8 cellular contexts compared by ENCODE assay signal in genomic region chr1:225425211-225425786, GRCh38. TPM values are rescaled to one million over a fixed set of nuclear protein-coding genes. Genes with fewer than 3 reads are reported as not detected.
A peak's percentile ranks its signal among the peaks of the same experiment; 100 is the strongest.
DNase-seq lines count a peak whose midpoint lies in the region; ATAC-seq lines count a peak whose summit lies in the region.

No MANE protein-coding gene starts in this region.

- DNase-seq in CD4-positive, CD25-positive, alpha-beta regulatory T cell: peak in 1 of 3 donors; percentile 23
- DNase-seq in KBM-7 (peak; percentile 71), COLO829 (ENCODE audit: low spot score) (no peak), NCI-H187 (lab: John Stamatoyannopoulos, UW) (no peak)
- DNase-seq in activated CD4-positive, CD25-positive, alpha-beta regulatory T cell (lab: John Stamatoyannopoulos, UW): no peak

- no peaks in the 10 kb centered on the region for H3K27me3 ChIP-seq in CD4-positive, CD25-positive, alpha-beta regulatory T cell (ENCODE audit: control insufficient read depth, insufficient read depth, low read length)
- no peaks in the 10 kb centered on the region for H3K27me3 ChIP-seq in mononuclear cell (ENCODE audit: insufficient read depth, low read length)

- peaks cover 52% of the 10 kb centered on the region for H3K4me1 ChIP-seq in CD4-positive, CD25-positive, alpha-beta regulatory T cell (ENCODE audit: control insufficient read depth, insufficient read depth, low read length, poor library complexity, severe bottlenecking)
- peaks cover 62% of the 10 kb centered on the region for H3K4me1 ChIP-seq in mononuclear cell (ENCODE audit: insufficient read depth, low read length)

- peaks cover 24% of the 10 kb centered on the region for H3K36me3 ChIP-seq in CD4-positive, CD25-positive, alpha-beta regulatory T cell (ENCODE audit: control insufficient read depth, insufficient read depth, low read length)

- H3K27ac ChIP-seq in CD4-positive, CD25-positive, alpha-beta regulatory T cell (ENCODE audit: insufficient read depth, low read length, poor library complexity, severe bottlenecking): no peak overlapping the region

- peak overlapping the region; percentile 82 to 92 (median 90) for H3K27ac Mint-ChIP-seq in CD4-positive, CD25-positive, alpha-beta regulatory T cell
- peak overlapping the region; percentile 27 for H3K27ac Mint-ChIP-seq in activated T-helper 17 cell treated with anti-CD3 and anti-CD28 coated beads, Interleukin-2, amount 50 U/mL, for 72 hours

- H3K4me3 ChIP-seq in CD4-positive, CD25-positive, alpha-beta regulatory T cell (ENCODE audit: low read depth, low read length): peak overlapping the region; percentile 93
- peak overlapping the region; percentile 26 for H3K4me3 ChIP-seq in mononuclear cell (ENCODE audit: low read length)

- H3K4me3 Mint-ChIP-seq in CD4-positive, CD25-positive, alpha-beta regulatory T cell: peak overlapping the region; percentile 92 to 98 (median 96)
- H3K4me3 Mint-ChIP-seq in activated T-helper 17 cell treated with anti-CD3 and anti-CD28 coated beads, Interleukin-2, amount 50 U/mL, for 72 hours: peak overlapping the region; percentile 88

- ATAC-seq in CD4-positive, CD25-positive, alpha-beta regulatory T cell (ENCODE audit: low read depth in 2 of 2): no peak
- no peak for ATAC-seq in activated T-helper 17 cell treated with anti-CD3 and anti-CD28 coated beads, Interleukin-2, amount 50 U/mL, for 72 hours (replicated peaks)
- ATAC-seq in esophagus mucosa: no peak

- no peaks in the 10 kb centered on the region for H3K9me3 Mint-ChIP-seq in CD4-positive, CD25-positive, alpha-beta regulatory T cell
- no peaks in the 10 kb centered on the region for H3K9me3 Mint-ChIP-seq in activated T-helper 17 cell treated with anti-CD3 and anti-CD28 coated beads, Interleukin-2, amount 50 U/mL, for 72 hours

- peaks cover 18% of the 10 kb centered on the region for H3K36me3 Mint-ChIP-seq in CD4-positive, CD25-positive, alpha-beta regulatory T cell
- H3K36me3 Mint-ChIP-seq in activated T-helper 17 cell treated with anti-CD3 and anti-CD28 coated beads, Interleukin-2, amount 50 U/mL, for 72 hours (ENCODE audit: low read depth): peaks cover 45% of the 10 kb centered on the region

- H3K4me1 Mint-ChIP-seq in CD4-positive, CD25-positive, alpha-beta regulatory T cell: peaks cover 50 to 69% (median 63%) of the 10 kb centered on the region in 4 donors
- H3K4me1 Mint-ChIP-seq in activated T-helper 17 cell treated with anti-CD3 and anti-CD28 coated beads, Interleukin-2, amount 50 U/mL, for 72 hours: peaks cover 38% of the 10 kb centered on the region

- peaks cover 8% of the 10 kb centered on the region for H3K27me3 Mint-ChIP-seq in CD4-positive, CD25-positive, alpha-beta regulatory T cell
- no peaks in the 10 kb centered on the region for H3K27me3 Mint-ChIP-seq in activated T-helper 17 cell treated with anti-CD3 and anti-CD28 coated beads, Interleukin-2, amount 50 U/mL, for 72 hours

- no peaks in the 10 kb centered on the region for H3K9me3 ChIP-seq in CD4-positive, CD25-positive, alpha-beta regulatory T cell (ENCODE audit: control insufficient read depth in 2 of 2, low read length in 2 of 2)
- no peaks in the 10 kb centered on the region for H3K9me3 ChIP-seq in mononuclear cell (ENCODE audit: low read depth, low read length)

- in situ Hi-C loops in KBM-7 (cut with MboI; ENCODE audit: low pct_unique_long_range_greater_than_20kb, low sequenced_read_pairs): no loop called here

RNA-seq across cellular contexts. Expression of gene LBR, which starts 2.5 kb away (rescaled TPM):
- 140 TPM for total RNA-seq in CD4-positive, CD25-positive, alpha-beta regulatory T cell
- 100 to 1,000 TPM; 123 to 175 (median 145) TPM for polyA plus RNA-seq in CD4-positive, CD25-positive, alpha-beta regulatory T cell
- 100 to 1,000 TPM; 123 to 184 TPM for total RNA-seq in activated T-helper 17 cell treated with anti-CD3 and anti-CD28 coated beads, Interleukin-2, amount 50 U/mL, for 72 hours
- 61.4 TPM for total RNA-seq in mononuclear cell
- total RNA-seq in esophagus mucosa: 52.6 TPM
